Comparison of ENCODE assay signal across 2 cellular contexts in genomic region chr6:75243333-75244062, GRCh38.
TF ChIP-seq lines count a peak whose summit lies in the region.

A gene with protein sequence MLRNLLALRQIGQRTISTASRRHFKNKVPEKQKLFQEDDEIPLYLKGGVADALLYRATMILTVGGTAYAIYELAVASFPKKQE (minus strand): TSS chr6:75243801. CDS start chr6:75243734, 67 bp downstream.

TF ChIP-seq in HCT116, 20 proteins besides CTCF, POLR2A, EP300 and RAD21 (continued from another document):
- TF ChIP-seq, protein P1, sequence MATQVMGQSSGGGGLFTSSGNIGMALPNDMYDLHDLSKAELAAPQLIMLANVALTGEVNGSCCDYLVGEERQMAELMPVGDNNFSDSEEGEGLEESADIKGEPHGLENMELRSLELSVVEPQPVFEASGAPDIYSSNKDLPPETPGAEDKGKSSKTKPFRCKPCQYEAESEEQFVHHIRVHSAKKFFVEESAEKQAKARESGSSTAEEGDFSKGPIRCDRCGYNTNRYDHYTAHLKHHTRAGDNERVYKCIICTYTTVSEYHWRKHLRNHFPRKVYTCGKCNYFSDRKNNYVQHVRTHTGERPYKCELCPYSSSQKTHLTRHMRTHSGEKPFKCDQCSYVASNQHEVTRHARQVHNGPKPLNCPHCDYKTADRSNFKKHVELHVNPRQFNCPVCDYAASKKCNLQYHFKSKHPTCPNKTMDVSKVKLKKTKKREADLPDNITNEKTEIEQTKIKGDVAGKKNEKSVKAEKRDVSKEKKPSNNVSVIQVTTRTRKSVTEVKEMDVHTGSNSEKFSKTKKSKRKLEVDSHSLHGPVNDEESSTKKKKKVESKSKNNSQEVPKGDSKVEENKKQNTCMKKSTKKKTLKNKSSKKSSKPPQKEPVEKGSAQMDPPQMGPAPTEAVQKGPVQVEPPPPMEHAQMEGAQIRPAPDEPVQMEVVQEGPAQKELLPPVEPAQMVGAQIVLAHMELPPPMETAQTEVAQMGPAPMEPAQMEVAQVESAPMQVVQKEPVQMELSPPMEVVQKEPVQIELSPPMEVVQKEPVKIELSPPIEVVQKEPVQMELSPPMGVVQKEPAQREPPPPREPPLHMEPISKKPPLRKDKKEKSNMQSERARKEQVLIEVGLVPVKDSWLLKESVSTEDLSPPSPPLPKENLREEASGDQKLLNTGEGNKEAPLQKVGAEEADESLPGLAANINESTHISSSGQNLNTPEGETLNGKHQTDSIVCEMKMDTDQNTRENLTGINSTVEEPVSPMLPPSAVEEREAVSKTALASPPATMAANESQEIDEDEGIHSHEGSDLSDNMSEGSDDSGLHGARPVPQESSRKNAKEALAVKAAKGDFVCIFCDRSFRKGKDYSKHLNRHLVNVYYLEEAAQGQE (IDR thresholded peaks at IDR 0.05; ENCODE audit: low read depth), result no peak
- peak; percentile 70; the same call in 1 of the 2 replicates for TF ChIP-seq ELF1 (IDR thresholded peaks at IDR 0.05; ENCODE audit: borderline replicate concordance, low read depth)
- TF ChIP-seq CBX3 (IDR thresholded peaks at IDR 0.05; ENCODE audit: low read depth), result peak; percentile 98
- peak; percentile 98 for TF ChIP-seq POLR2AphosphoS5 (IDR thresholded peaks at IDR 0.05; ENCODE audit: low read depth, low read length)
- TF ChIP-seq EZH2 (IDR thresholded peaks at IDR 0.05), result no peak
- peak; percentile 92 for TF ChIP-seq SIN3A (IDR thresholded peaks at IDR 0.05; ENCODE audit: low read depth)
- 0 out of 2 replicates have a peak, but pooled peaks have one; percentile 24 for TF ChIP-seq EGR1 (IDR thresholded peaks at IDR 0.05; ENCODE audit: low read depth)
- TF ChIP-seq ZFX (IDR thresholded peaks at IDR 0.05), result no peak
- TF ChIP-seq SP1 (IDR thresholded peaks at IDR 0.05; ENCODE audit: low read depth), result peak; percentile 56
- no peak for TF ChIP-seq FOSL1 (IDR thresholded peaks at IDR 0.05; ENCODE audit: low read depth)
- no peak for TF ChIP-seq ZNF274 (IDR thresholded peaks at IDR 0.05; ENCODE audit: low read depth, low read length)
- peak; percentile 93 for TF ChIP-seq YY1 (IDR thresholded peaks at IDR 0.05; ENCODE audit: extremely low read depth, insufficient replicate concordance, low read depth, low read length)
- TF ChIP-seq EZH2phosphoT487 (IDR thresholded peaks at IDR 0.05; ENCODE audit: borderline replicate concordance), result no peak
- TF ChIP-seq, protein P2, sequence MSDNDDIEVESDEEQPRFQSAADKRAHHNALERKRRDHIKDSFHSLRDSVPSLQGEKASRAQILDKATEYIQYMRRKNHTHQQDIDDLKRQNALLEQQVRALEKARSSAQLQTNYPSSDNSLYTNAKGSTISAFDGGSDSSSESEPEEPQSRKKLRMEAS (IDR thresholded peaks at IDR 0.05), result peak; percentile 83
- no peak for TF ChIP-seq ATF3 (IDR thresholded peaks at IDR 0.05)
- TF ChIP-seq TCF7L2 (IDR thresholded peaks at IDR 0.05; ENCODE audit: borderline replicate concordance, extremely low read depth, insufficient read depth, insufficient read length), result peak; percentile 29
- TF ChIP-seq SRF (IDR thresholded peaks at IDR 0.05; ENCODE audit: low read depth), result peak; percentile 77

TF ChIP-seq in neural cell, 6 proteins besides CTCF, POLR2A, EP300 and RAD21 (continued from another document):
- TF ChIP-seq, protein P1 (IDR thresholded peaks at IDR 0.05; ENCODE audit: borderline replicate concordance), result peak; percentile 80
- TF ChIP-seq POLR2AphosphoS5 (IDR thresholded peaks at IDR 0.05), result peak; percentile 99
- peak; percentile 68 for TF ChIP-seq MXI1 (conservative IDR thresholded peaks at IDR 0.05; ENCODE audit: poor library complexity, severe bottlenecking)
